ENCODE assay signal across 1 cellular context in genomic region chr1:224433041-224433670, GRCh38.
TF ChIP-seq lines count a peak whose summit lies in the region.

No MANE protein-coding gene starts in this region.

TF ChIP-seq in HCT116, 20 proteins besides CTCF, POLR2A, EP300 and RAD21 (continued from another document):
- TF ChIP-seq REST (IDR thresholded peaks at IDR 0.05; ENCODE audit: low read depth) (no peak), CEBPB (IDR thresholded peaks at IDR 0.05; ENCODE audit: low read depth) (no peak), ZBTB33 (IDR thresholded peaks at IDR 0.05; ENCODE audit: extremely low read depth, insufficient replicate concordance, low read length) (no peak), ATF3 (IDR thresholded peaks at IDR 0.05) (no peak), EZH2 (IDR thresholded peaks at IDR 0.05) (no peak), ZNF274 (IDR thresholded peaks at IDR 0.05; ENCODE audit: low read depth, low read length) (no peak), EZH2phosphoT487 (IDR thresholded peaks at IDR 0.05; ENCODE audit: borderline replicate concordance) (no peak)
